In genomic region chr17:65455972-65456343, GRCh38 we compare ENCODE assay signal across 10 cellular contexts.
DNase-seq lines count a peak whose midpoint lies in the region; ATAC-seq and TF ChIP-seq lines count a peak whose summit lies in the region.
"Had no signal": no experiment of that assay in that cellular context is flagged by ENCODE, and none has a peak within 500 bp of the region (broad histone marks: within the 10 kb centered on the region; RNA-seq: fewer than 3 reads in every experiment).

No MANE protein-coding gene starts in this region.

- dilution Hi-C loops in mammary epithelial cell (cut with HindIII; ENCODE audit: low sequenced_read_pairs), result no loop called here

- intact Hi-C loops in lower lobe of right lung (cut with DNase I), result no loop called here
- intact Hi-C loops in mammary epithelial cell (cut with micrococcal nuclease), result loop anchor here (5.0 kb wide), 1 partner anchor 336 kb away; no protein-coding TSS in a partner anchor

- H3K4me3 ChIP-seq in lower lobe of right lung, result no peak overlapping the region
- no peak overlapping the region for H3K4me3 ChIP-seq in mammary epithelial cell (replicated peaks in 1 of 3; ENCODE audit: insufficient read depth in 1 of 3, low read depth in 2 of 3, low read length in 3 of 3)
- H3K4me3 ChIP-seq: skin epidermis had no signal

- H3K36me3 ChIP-seq in lower lobe of right lung (no peaks in the 10 kb centered on the region), mammary epithelial cell (ENCODE audit: insufficient read depth, low read length) (no peaks in the 10 kb centered on the region)

- WGBS in mammary epithelial cell (ENCODE audit: low coverage, missing lambda C conversion rate), result 17% methylated on average over 5 of the region's 7 CpGs

- no peak overlapping the region for H2AFZ ChIP-seq in mammary epithelial cell (ENCODE audit: low read depth, low read length)

- TF ChIP-seq CTCF in brain (conservative IDR thresholded peaks at IDR 0.05) (peak; percentile 59 to 63), lower lobe of right lung (IDR thresholded peaks at IDR 0.05) (peak; percentile 39), mammary epithelial cell (conservative IDR thresholded peaks at IDR 0.05 in 1 of 2, IDR thresholded peaks at IDR 0.05 in 1 of 2; ENCODE audit: extremely low read depth in 1 of 2, insufficient read depth in 1 of 2, low read depth in 1 of 2, low read length in 2 of 2) (peak in 1 of 2 donors; percentile 29)

- no peaks in the 10 kb centered on the region for H3K79me2 ChIP-seq in mammary epithelial cell (ENCODE audit: insufficient read depth, low read length)

- DNase-seq in AG20443 (ENCODE audit: low spot score), result peak; percentile 40
- peak; percentile 14 for DNase-seq in LHCN-M2 (ENCODE audit: low read depth)
- no peak for DNase-seq in lower lobe of right lung
- no peak for DNase-seq in HPDE6-E6E7 (ENCODE audit: extremely low spot score)
- no peak for DNase-seq in mammary epithelial cell

- ATAC-seq in lower lobe of right lung, result peak; percentile 59 to 79
- no peak for ATAC-seq in HG03571 (IDR thresholded peaks at IDR 0.05; ENCODE audit: unreplicated experiment)
- ATAC-seq in GM21529 (IDR thresholded peaks at IDR 0.05; ENCODE audit: unreplicated experiment), result no peak

- H3K4me1 ChIP-seq in lower lobe of right lung (peaks cover 31% of the 10 kb centered on the region), mammary epithelial cell (ENCODE audit: insufficient read depth, low read length) (no peaks in the 10 kb centered on the region)

- H4K20me1 ChIP-seq in mammary epithelial cell (ENCODE audit: insufficient read depth, low read length), result no peaks in the 10 kb centered on the region

- peaks cover 39% of the 10 kb centered on the region for H3K4me1 Mint-ChIP-seq in brain
- H3K4me1 Mint-ChIP-seq: central memory CD8-positive, alpha-beta T cell had no signal

- CTCF ChIA-PET in mammary epithelial cell (lab: Charles Lee; ENCODE audit: low non-redundant PET), result no interaction called here

- H3K27ac ChIP-seq in lower lobe of right lung, result peak overlapping the region; percentile 28
- no peak overlapping the region for H3K27ac ChIP-seq in mammary epithelial cell (ENCODE audit: insufficient read depth, low read depth, low read length)
- H3K27ac ChIP-seq: skin epidermis had no signal

- no peaks in the 10 kb centered on the region for H3K36me3 Mint-ChIP-seq in brain

- no peak overlapping the region for H3K9ac ChIP-seq in mammary epithelial cell (ENCODE audit: insufficient read depth, low read length)

- H3K27me3 ChIP-seq in lower lobe of right lung (ENCODE audit: low read depth), result no peaks in the 10 kb centered on the region
- no peaks in the 10 kb centered on the region for H3K27me3 ChIP-seq in mammary epithelial cell (ENCODE audit: insufficient read depth, low read length)

- peak overlapping the region in 3 of 5 experiments; percentile 69 to 96 (median 83) for H3K27ac Mint-ChIP-seq in brain

- in situ Hi-C loops in mammary epithelial cell (cut with MboI; ENCODE audit: low sequenced_read_pairs in 2 of 2), result no loop called here

- H3K4me3 Mint-ChIP-seq in brain, result peak overlapping the region in 1 of 5 experiments; percentile 49
- H3K4me3 Mint-ChIP-seq: central memory CD8-positive, alpha-beta T cell had no signal

- no peak overlapping the region for H3K4me2 ChIP-seq in mammary epithelial cell (ENCODE audit: insufficient read depth, low read depth, low read length)

- peaks cover 7% of the 10 kb centered on the region for H3K27me3 Mint-ChIP-seq in brain

- no TSS peak for BruUV-seq in mammary epithelial cell (replicated peaks; lab: Mats Ljungman, UMichigan)

- H3K9me3 ChIP-seq in lower lobe of right lung, result no peaks in the 10 kb centered on the region
- H3K9me3 ChIP-seq in mammary epithelial cell (replicated peaks; ENCODE audit: insufficient read depth, low read length), result peaks cover 3% of the 10 kb centered on the region

- peaks cover 0 to 9% (median 3%) of the 10 kb centered on the region in 5 experiments for H3K9me3 Mint-ChIP-seq in brain
- H3K9me3 Mint-ChIP-seq: central memory CD8-positive, alpha-beta T cell had no signal

Comparison
In these comparisons a context has a peak if more than half of its experiments do, and no peak if none do; other contexts are left out.
1. DNase-seq: peak in AG20443 (single experiment) and LHCN-M2 (single experiment); none in lower lobe of right lung (single experiment), HPDE6-E6E7 (single experiment) and mammary epithelial cell (single experiment).
2. ATAC-seq: peak in lower lobe of right lung (2 of 2); none in HG03571 (single experiment) and GM21529 (single experiment).